1 cellular context compared by ENCODE assay signal in genomic region chr3:11002456-11002855, GRCh38.
TF ChIP-seq lines count a peak whose summit lies in the region.

No MANE protein-coding gene starts in this region.

TF ChIP-seq in liver, 16 proteins besides CTCF, POLR2A, EP300 and RAD21 (continued from another document):
- TF ChIP-seq MAX (IDR thresholded peaks at IDR 0.05) (peak; percentile 82), RXRA (IDR thresholded peaks at IDR 0.05) (peak; percentile 84 to 95), GABPA (IDR thresholded peaks at IDR 0.05 in 1 of 2, conservative IDR thresholded peaks at IDR 0.05 in 1 of 2) (no peak), HNF4G (IDR thresholded peaks at IDR 0.05) (peak; percentile 80), JUND (IDR thresholded peaks at IDR 0.05) (peak in 1 of 2 donors; percentile 89), YY1 (IDR thresholded peaks at IDR 0.05) (peak; percentile 97), EGR1 (IDR thresholded peaks at IDR 0.05; ENCODE audit: low read depth in 2 of 2) (peak in 1 of 2 donors; percentile 63), FOXA2 (IDR thresholded peaks at IDR 0.05) (peak; percentile 65)
TF ChIP-seq in liver: peak in this region for 14.
